In genomic region chr13:50244913-50245574, GRCh38 we compare ENCODE assay signal across 1 cellular context.
TF ChIP-seq lines count a peak whose summit lies in the region.

No MANE protein-coding gene starts in this region.

TF ChIP-seq in HepG2, 621 proteins besides CTCF, POLR2A, EP300 and RAD21 (continued from another document and continues in another):
- no peak for TF ChIP-seq ZNF407 (CRISPR knock-in tag; IDR thresholded peaks at IDR 0.05; ENCODE audit: not compliant biosample characterization)
- TF ChIP-seq ZC3H13 (CRISPR knock-in tag; IDR thresholded peaks at IDR 0.05) = 0 out of 2 replicates have a peak, but pooled peaks have one; percentile 35
- TF ChIP-seq, protein P1, sequence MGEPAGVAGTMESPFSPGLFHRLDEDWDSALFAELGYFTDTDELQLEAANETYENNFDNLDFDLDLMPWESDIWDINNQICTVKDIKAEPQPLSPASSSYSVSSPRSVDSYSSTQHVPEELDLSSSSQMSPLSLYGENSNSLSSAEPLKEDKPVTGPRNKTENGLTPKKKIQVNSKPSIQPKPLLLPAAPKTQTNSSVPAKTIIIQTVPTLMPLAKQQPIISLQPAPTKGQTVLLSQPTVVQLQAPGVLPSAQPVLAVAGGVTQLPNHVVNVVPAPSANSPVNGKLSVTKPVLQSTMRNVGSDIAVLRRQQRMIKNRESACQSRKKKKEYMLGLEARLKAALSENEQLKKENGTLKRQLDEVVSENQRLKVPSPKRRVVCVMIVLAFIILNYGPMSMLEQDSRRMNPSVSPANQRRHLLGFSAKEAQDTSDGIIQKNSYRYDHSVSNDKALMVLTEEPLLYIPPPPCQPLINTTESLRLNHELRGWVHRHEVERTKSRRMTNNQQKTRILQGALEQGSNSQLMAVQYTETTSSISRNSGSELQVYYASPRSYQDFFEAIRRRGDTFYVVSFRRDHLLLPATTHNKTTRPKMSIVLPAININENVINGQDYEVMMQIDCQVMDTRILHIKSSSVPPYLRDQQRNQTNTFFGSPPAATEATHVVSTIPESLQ (CRISPR knock-in tag; conservative IDR thresholded peaks at IDR 0.05) = peak; percentile 73; the same call in 1 of the 2 replicates
- TF ChIP-seq ZNF207 (IDR thresholded peaks at IDR 0.05; ENCODE audit: borderline replicate concordance) = no peak
- TF ChIP-seq DNMT1 (CRISPR knock-in tag; IDR thresholded peaks at IDR 0.05) = no peak
- no peak for TF ChIP-seq YY1 (IDR thresholded peaks at IDR 0.05; ENCODE audit: insufficient read depth, insufficient replicate concordance, low read depth, low read length)
- no peak for TF ChIP-seq ZNF737 (CRISPR knock-in tag; IDR thresholded peaks at IDR 0.05; ENCODE audit: borderline replicate concordance)
- TF ChIP-seq HDAC1 (CRISPR knock-in tag; IDR thresholded peaks at IDR 0.05) = peak; percentile 80
- TF ChIP-seq MAZ (IDR thresholded peaks at IDR 0.05; ENCODE audit: borderline replicate concordance, low read depth, low read length) = 0 out of 2 replicates have a peak, but pooled peaks have one; percentile 61
- TF ChIP-seq MAZ (CRISPR knock-in tag; IDR thresholded peaks at IDR 0.05; ENCODE audit: low read depth) = peak; percentile 73
- TF ChIP-seq NONO (IDR thresholded peaks at IDR 0.05) = no peak
- TF ChIP-seq NONO (CRISPR knock-in tag; conservative IDR thresholded peaks at IDR 0.05) = peak; percentile 91
- TF ChIP-seq, protein P2, sequence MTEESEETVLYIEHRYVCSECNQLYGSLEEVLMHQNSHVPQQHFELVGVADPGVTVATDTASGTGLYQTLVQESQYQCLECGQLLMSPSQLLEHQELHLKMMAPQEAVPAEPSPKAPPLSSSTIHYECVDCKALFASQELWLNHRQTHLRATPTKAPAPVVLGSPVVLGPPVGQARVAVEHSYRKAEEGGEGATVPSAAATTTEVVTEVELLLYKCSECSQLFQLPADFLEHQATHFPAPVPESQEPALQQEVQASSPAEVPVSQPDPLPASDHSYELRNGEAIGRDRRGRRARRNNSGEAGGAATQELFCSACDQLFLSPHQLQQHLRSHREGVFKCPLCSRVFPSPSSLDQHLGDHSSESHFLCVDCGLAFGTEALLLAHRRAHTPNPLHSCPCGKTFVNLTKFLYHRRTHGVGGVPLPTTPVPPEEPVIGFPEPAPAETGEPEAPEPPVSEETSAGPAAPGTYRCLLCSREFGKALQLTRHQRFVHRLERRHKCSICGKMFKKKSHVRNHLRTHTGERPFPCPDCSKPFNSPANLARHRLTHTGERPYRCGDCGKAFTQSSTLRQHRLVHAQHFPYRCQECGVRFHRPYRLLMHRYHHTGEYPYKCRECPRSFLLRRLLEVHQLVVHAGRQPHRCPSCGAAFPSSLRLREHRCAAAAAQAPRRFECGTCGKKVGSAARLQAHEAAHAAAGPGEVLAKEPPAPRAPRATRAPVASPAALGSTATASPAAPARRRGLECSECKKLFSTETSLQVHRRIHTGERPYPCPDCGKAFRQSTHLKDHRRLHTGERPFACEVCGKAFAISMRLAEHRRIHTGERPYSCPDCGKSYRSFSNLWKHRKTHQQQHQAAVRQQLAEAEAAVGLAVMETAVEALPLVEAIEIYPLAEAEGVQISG (CRISPR knock-in tag; IDR thresholded peaks at IDR 0.05) = peak; percentile 83
- TF ChIP-seq GLI4 (CRISPR knock-in tag; IDR thresholded peaks at IDR 0.05; ENCODE audit: borderline replicate concordance) = peak; percentile 69; the same call in 1 of the 2 replicates
- peak; percentile 91; the same call in 1 of the 2 replicates for TF ChIP-seq ZBTB7B (CRISPR knock-in tag; IDR thresholded peaks at IDR 0.05)
- peak; percentile 94 for TF ChIP-seq IRF2 (CRISPR knock-in tag; IDR thresholded peaks at IDR 0.05)
- TF ChIP-seq, protein P3, sequence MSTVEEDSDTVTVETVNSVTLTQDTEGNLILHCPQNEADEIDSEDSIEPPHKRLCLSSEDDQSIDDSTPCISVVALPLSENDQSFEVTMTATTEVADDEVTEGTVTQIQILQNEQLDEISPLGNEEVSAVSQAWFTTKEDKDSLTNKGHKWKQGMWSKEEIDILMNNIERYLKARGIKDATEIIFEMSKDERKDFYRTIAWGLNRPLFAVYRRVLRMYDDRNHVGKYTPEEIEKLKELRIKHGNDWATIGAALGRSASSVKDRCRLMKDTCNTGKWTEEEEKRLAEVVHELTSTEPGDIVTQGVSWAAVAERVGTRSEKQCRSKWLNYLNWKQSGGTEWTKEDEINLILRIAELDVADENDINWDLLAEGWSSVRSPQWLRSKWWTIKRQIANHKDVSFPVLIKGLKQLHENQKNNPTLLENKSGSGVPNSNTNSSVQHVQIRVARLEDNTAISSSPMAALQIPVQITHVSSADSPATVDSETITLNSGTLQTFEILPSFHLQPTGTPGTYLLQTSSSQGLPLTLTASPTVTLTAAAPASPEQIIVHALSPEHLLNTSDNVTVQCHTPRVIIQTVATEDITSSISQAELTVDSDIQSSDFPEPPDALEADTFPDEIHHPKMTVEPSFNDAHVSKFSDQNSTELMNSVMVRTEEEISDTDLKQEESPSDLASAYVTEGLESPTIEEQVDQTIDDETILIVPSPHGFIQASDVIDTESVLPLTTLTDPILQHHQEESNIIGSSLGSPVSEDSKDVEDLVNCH (CRISPR knock-in tag; IDR thresholded peaks at IDR 0.05) = no peak
- TF ChIP-seq ZNF484 (CRISPR knock-in tag; IDR thresholded peaks at IDR 0.05; ENCODE audit: borderline replicate concordance, low read depth) = no peak
- TF ChIP-seq ZNF614 (CRISPR knock-in tag; IDR thresholded peaks at IDR 0.05; ENCODE audit: borderline replicate concordance) = peak; percentile 67
- no peak for TF ChIP-seq ZNF839 (CRISPR knock-in tag; IDR thresholded peaks at IDR 0.05; ENCODE audit: borderline replicate concordance)
- peak; percentile 95 for TF ChIP-seq FOXO1 (CRISPR knock-in tag; IDR thresholded peaks at IDR 0.05)
- TF ChIP-seq PHF20 (CRISPR knock-in tag; IDR thresholded peaks at IDR 0.05) = no peak
- TF ChIP-seq KDM2A (CRISPR knock-in tag; IDR thresholded peaks at IDR 0.05; ENCODE audit: borderline replicate concordance, low read depth) = peak; percentile 61; the same call in 1 of the 2 replicates
- TF ChIP-seq, protein P4, sequence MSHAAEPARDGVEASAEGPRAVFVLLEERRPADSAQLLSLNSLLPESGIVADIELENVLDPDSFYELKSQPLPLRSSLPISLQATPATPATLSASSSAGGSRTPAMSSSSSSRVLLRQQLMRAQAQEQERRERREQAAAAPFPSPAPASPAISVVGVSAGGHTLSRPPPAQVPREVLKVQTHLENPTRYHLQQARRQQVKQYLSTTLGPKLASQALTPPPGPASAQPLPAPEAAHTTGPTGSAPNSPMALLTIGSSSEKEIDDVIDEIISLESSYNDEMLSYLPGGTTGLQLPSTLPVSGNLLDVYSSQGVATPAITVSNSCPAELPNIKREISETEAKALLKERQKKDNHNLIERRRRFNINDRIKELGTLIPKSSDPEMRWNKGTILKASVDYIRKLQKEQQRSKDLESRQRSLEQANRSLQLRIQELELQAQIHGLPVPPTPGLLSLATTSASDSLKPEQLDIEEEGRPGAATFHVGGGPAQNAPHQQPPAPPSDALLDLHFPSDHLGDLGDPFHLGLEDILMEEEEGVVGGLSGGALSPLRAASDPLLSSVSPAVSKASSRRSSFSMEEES (CRISPR knock-in tag; IDR thresholded peaks at IDR 0.05) = peak; percentile 84; the same call in 1 of the 2 replicates
- TF ChIP-seq, protein P5, sequence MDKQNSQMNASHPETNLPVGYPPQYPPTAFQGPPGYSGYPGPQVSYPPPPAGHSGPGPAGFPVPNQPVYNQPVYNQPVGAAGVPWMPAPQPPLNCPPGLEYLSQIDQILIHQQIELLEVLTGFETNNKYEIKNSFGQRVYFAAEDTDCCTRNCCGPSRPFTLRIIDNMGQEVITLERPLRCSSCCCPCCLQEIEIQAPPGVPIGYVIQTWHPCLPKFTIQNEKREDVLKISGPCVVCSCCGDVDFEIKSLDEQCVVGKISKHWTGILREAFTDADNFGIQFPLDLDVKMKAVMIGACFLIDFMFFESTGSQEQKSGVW (CRISPR knock-in tag; IDR thresholded peaks at IDR 0.05; ENCODE audit: borderline replicate concordance) = no peak
- TF ChIP-seq, protein P6, sequence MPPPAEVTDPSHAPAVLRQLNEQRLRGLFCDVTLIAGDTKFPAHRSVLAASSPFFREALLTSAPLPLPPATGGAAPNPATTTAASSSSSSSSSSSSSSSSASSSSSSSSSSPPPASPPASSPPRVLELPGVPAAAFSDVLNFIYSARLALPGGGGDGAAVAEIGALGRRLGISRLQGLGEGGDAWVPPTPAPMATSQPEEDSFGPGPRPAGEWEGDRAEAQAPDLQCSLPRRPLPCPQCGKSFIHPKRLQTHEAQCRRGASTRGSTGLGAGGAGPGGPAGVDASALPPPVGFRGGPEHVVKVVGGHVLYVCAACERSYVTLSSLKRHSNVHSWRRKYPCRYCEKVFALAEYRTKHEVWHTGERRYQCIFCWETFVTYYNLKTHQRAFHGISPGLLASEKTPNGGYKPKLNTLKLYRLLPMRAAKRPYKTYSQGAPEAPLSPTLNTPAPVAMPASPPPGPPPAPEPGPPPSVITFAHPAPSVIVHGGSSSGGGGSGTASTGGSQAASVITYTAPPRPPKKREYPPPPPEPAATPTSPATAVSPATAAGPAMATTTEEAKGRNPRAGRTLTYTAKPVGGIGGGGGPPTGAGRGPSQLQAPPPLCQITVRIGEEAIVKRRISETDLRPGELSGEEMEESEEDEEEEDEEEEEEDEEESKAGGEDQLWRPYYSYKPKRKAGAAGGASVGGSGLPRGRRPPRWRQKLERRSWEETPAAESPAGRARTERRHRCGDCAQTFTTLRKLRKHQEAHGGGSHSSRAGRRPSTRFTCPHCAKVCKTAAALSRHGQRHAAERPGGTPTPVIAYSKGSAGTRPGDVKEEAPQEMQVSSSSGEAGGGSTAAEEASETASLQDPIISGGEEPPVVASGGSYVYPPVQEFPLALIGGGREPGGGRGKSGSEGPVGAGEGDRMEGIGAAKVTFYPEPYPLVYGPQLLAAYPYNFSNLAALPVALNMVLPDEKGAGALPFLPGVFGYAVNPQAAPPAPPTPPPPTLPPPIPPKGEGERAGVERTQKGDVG (CRISPR knock-in tag; IDR thresholded peaks at IDR 0.05; ENCODE audit: borderline replicate concordance) = peak; percentile 75; the same call in 1 of the 2 replicates
- peak; percentile 70; the same call in 1 of the 2 replicates for TF ChIP-seq SMARCE1 (IDR thresholded peaks at IDR 0.05; ENCODE audit: borderline replicate concordance)
- TF ChIP-seq GPN1 (CRISPR knock-in tag; IDR thresholded peaks at IDR 0.05; ENCODE audit: borderline replicate concordance) = no peak
- TF ChIP-seq ZNF205 (CRISPR knock-in tag; IDR thresholded peaks at IDR 0.05) = peak; percentile 82
- TF ChIP-seq REL (CRISPR knock-in tag; conservative IDR thresholded peaks at IDR 0.05) = no peak
- TF ChIP-seq ZFP37 (CRISPR knock-in tag; IDR thresholded peaks at IDR 0.05; ENCODE audit: borderline replicate concordance) = 0 out of 2 replicates have a peak, but pooled peaks have one; percentile 59
